9 cellular contexts compared by ENCODE assay signal in genomic region chr1:66334311-66334710, GRCh38.
DNase-seq lines count a peak whose midpoint lies in the region; ATAC-seq and TF ChIP-seq lines count a peak whose summit lies in the region.
"Had no signal": no experiment of that assay in that cellular context is flagged by ENCODE, and none has a peak within 500 bp of the region (broad histone marks: within the 10 kb centered on the region; RNA-seq: fewer than 3 reads in every experiment).

No MANE protein-coding gene starts in this region.

- no peaks in the 10 kb centered on the region for H3K9me3 ChIP-seq in tibial artery

- no peak for TF ChIP-seq CTCF in tibial artery (IDR thresholded peaks at IDR 0.05)

- H3K27me3 Mint-ChIP-seq in activated T-cell treated with anti-CD3 and anti-CD28 coated beads, Interleukin-2, amount 50 U/mL, for 72 hours (ENCODE audit: low read depth) = no peaks in the 10 kb centered on the region
- no peaks in the 10 kb centered on the region for H3K27me3 Mint-ChIP-seq in activated T-helper 2 cell treated with anti-CD3 and anti-CD28 coated beads, Interferon-gamma antibody, Interleukin-2, Interleukin-4, amounts not matched to agents 10 μg/mL and 5 μg/mL and 100 μg/mL, durations not matched to agents 14 hours and 24 hours and 36 hours (ENCODE audit: low read depth)
- H3K27me3 Mint-ChIP-seq in memory B cell = no peaks in the 10 kb centered on the region

- no peaks in the 10 kb centered on the region for H3K27me3 ChIP-seq in tibial artery

- H3K4me1 Mint-ChIP-seq in activated T-cell treated with anti-CD3 and anti-CD28 coated beads, Interleukin-2, amount 50 U/mL, for 72 hours (ENCODE audit: low read depth) = peaks cover 76% of the 10 kb centered on the region
- peaks cover 58% of the 10 kb centered on the region for H3K4me1 Mint-ChIP-seq in activated T-helper 2 cell treated with anti-CD3 and anti-CD28 coated beads, Interferon-gamma antibody, Interleukin-2, Interleukin-4, amounts not matched to agents 10 μg/mL and 5 μg/mL and 100 μg/mL, durations not matched to agents 14 hours and 24 hours and 36 hours (ENCODE audit: low read depth)
- peaks cover 33% of the 10 kb centered on the region for H3K4me1 Mint-ChIP-seq in memory B cell

- intact Hi-C loops in activated T-helper 2 cell treated with anti-CD3 and anti-CD28 coated beads, Interferon-gamma antibody, Interleukin-2, Interleukin-4, amounts not matched to agents 10 μg/mL and 5 μg/mL and 100 μg/mL, durations not matched to agents 14 hours and 24 hours and 36 hours (cut with micrococcal nuclease) = loop anchor here (10.0 kb wide), 1 partner anchor 110 kb away; no protein-coding TSS in a partner anchor
- intact Hi-C loops in tibial artery (cut with DNase I; ENCODE audit: low total_unique reads) = loop anchor here (5.0 kb wide), 1 partner anchor 72 kb away; no protein-coding TSS in a partner anchor

- H3K27ac Mint-ChIP-seq in activated T-cell treated with anti-CD3 and anti-CD28 coated beads, Interleukin-2, amount 50 U/mL, for 72 hours = peak overlapping the region; percentile 97
- H3K27ac Mint-ChIP-seq in activated T-helper 2 cell treated with anti-CD3 and anti-CD28 coated beads, Interferon-gamma antibody, Interleukin-2, Interleukin-4, amounts not matched to agents 10 μg/mL and 5 μg/mL and 100 μg/mL, durations not matched to agents 14 hours and 24 hours and 36 hours = peak overlapping the region; percentile 47
- peak overlapping the region; percentile 99 for H3K27ac Mint-ChIP-seq in memory B cell

- H3K4me3 ChIP-seq in tibial artery = peak overlapping the region; percentile 48 to 59
- H3K4me3 ChIP-seq: PC-9 had no signal

- no peak for DNase-seq in activated T-cell treated with anti-CD3 and anti-CD28 coated beads, Interleukin-2, amount 50 U/mL, for 72 hours
- no peak for DNase-seq in activated T-cell treated with anti-CD3 and anti-CD28 coated beads, Interleukin-2, amount 50 U/mL, for 48 hours
- no peak for DNase-seq in activated T-helper 2 cell treated with anti-CD3 and anti-CD28 coated beads, Interferon-gamma antibody, Interleukin-2, Interleukin-4, amounts not matched to agents 10 μg/mL and 5 μg/mL and 100 μg/mL, durations not matched to agents 14 hours and 24 hours and 36 hours (ENCODE audit: low spot score)
- DNase-seq in memory B cell (ENCODE audit: low spot score in 2 of 2) (no peak), tibial artery (no peak), retina (no peak), NCI-H2227 (lab: John Stamatoyannopoulos, UW; ENCODE audit: unreplicated experiment) (no peak)
- DNase-seq: PC-9 had no signal

- no peaks in the 10 kb centered on the region for H3K9me3 Mint-ChIP-seq in activated T-cell treated with anti-CD3 and anti-CD28 coated beads, Interleukin-2, amount 50 U/mL, for 72 hours
- H3K9me3 Mint-ChIP-seq in activated T-helper 2 cell treated with anti-CD3 and anti-CD28 coated beads, Interferon-gamma antibody, Interleukin-2, Interleukin-4, amounts not matched to agents 10 μg/mL and 5 μg/mL and 100 μg/mL, durations not matched to agents 14 hours and 24 hours and 36 hours = no peaks in the 10 kb centered on the region
- H3K9me3 Mint-ChIP-seq in memory B cell = no peaks in the 10 kb centered on the region

- no peaks in the 10 kb centered on the region for H3K36me3 ChIP-seq in tibial artery

- peaks cover 0 to 56% (median 17%) of the 10 kb centered on the region in 4 donors for H3K4me1 ChIP-seq in tibial artery

- ATAC-seq in activated T-cell treated with anti-CD3 and anti-CD28 coated beads, Interleukin-2, amount 50 U/mL, for 72 hours (replicated peaks in 1 of 2) = no peak
- ATAC-seq in memory B cell (ENCODE audit: low read depth) = no peak
- no peak for ATAC-seq in GM21619 (IDR thresholded peaks at IDR 0.05; ENCODE audit: unreplicated experiment)

- H3K36me3 Mint-ChIP-seq in activated T-cell treated with anti-CD3 and anti-CD28 coated beads, Interleukin-2, amount 50 U/mL, for 72 hours (ENCODE audit: insufficient read depth in 2 of 2) = peaks cover 20 to 21% of the 10 kb centered on the region in 2 donors
- H3K36me3 Mint-ChIP-seq in activated T-helper 2 cell treated with anti-CD3 and anti-CD28 coated beads, Interferon-gamma antibody, Interleukin-2, Interleukin-4, amounts not matched to agents 10 μg/mL and 5 μg/mL and 100 μg/mL, durations not matched to agents 14 hours and 24 hours and 36 hours (ENCODE audit: low read depth) = peaks cover 49% of the 10 kb centered on the region
- H3K36me3 Mint-ChIP-seq in memory B cell = peaks cover 28% of the 10 kb centered on the region

- H3K4me3 Mint-ChIP-seq in activated T-cell treated with anti-CD3 and anti-CD28 coated beads, Interleukin-2, amount 50 U/mL, for 72 hours = peak overlapping the region; percentile 96
- peak overlapping the region; percentile 97 for H3K4me3 Mint-ChIP-seq in activated T-helper 2 cell treated with anti-CD3 and anti-CD28 coated beads, Interferon-gamma antibody, Interleukin-2, Interleukin-4, amounts not matched to agents 10 μg/mL and 5 μg/mL and 100 μg/mL, durations not matched to agents 14 hours and 24 hours and 36 hours (ENCODE audit: low read depth)
- H3K4me3 Mint-ChIP-seq in memory B cell = peak overlapping the region; percentile 100

- peak overlapping the region; percentile 79 to 88 for H3K27ac ChIP-seq in tibial artery
- H3K27ac ChIP-seq: PC-9 had no signal

Comparison
In these comparisons a context has a peak if more than half of its experiments do, and no peak if none do; other contexts are left out.
1. H3K27ac Mint-ChIP-seq: peak in every context shown above with its lines; median percentile 99 in memory B cell; 97 in activated T-cell treated with anti-CD3 and anti-CD28 coated beads, Interleukin-2, amount 50 U/mL, for 72 hours; 47 in activated T-helper 2 cell treated with anti-CD3 and anti-CD28 coated beads, Interferon-gamma antibody, Interleukin-2, Interleukin-4, amounts not matched to agents 10 μg/mL and 5 μg/mL and 100 μg/mL, durations not matched to agents 14 hours and 24 hours and 36 hours.